In genomic region chr3:119794971-119795612, GRCh38 we compare ENCODE assay signal across 10 cellular contexts. TPM values are rescaled to one million over a fixed set of nuclear protein-coding genes. Genes with fewer than 3 reads are reported as not detected.
DNase-seq lines count a peak whose midpoint lies in the region; ATAC-seq, FAIRE-seq and TF ChIP-seq lines count a peak whose summit lies in the region.
"Had no signal": no experiment of that assay in that cellular context is flagged by ENCODE, and none has a peak within 500 bp of the region (broad histone marks: within the 10 kb centered on the region; RNA-seq: fewer than 3 reads in every experiment).

No MANE protein-coding gene starts in this region.

- POLR2A ChIA-PET in PC-9 (lab: Charles Lee; ENCODE audit: unreplicated experiment), result interaction anchor here (0.8 kb wide), 1 partner anchor 300 kb away, joined by 5 read pairs; no protein-coding TSS in a partner anchor
- POLR2A ChIA-PET in CD8-positive, alpha-beta T cell (lab: Charles Lee), result no interaction called here

- H3K9me3 ChIP-seq in PC-9 (ENCODE audit: insufficient read depth, low read depth) (peaks cover 3% of the 10 kb centered on the region; the same call in 1 of the 2 replicates), fibroblast of lung (ENCODE audit: control insufficient read depth, insufficient read depth, low read depth, low read length) (no peaks in the 10 kb centered on the region), neural progenitor cell (ENCODE audit: low read depth) (no peaks in the 10 kb centered on the region)
- no peaks in the 10 kb centered on the region for H3K9me3 ChIP-seq in CD8-positive, alpha-beta T cell (ENCODE audit: low read length)

- no peak for ATAC-seq in GM21447 (IDR thresholded peaks at IDR 0.05; ENCODE audit: unreplicated experiment)
- ATAC-seq in CD8-positive, alpha-beta T cell, result no peak

- FAIRE-seq in H54 (lab: Jason Lieb, UNC), result peak; percentile 11

- peaks cover 4% of the 10 kb centered on the region for H3K27me3 Mint-ChIP-seq in neural progenitor cell (ENCODE audit: insufficient read depth, low read depth)
- H3K27me3 Mint-ChIP-seq in CD8-positive, alpha-beta T cell (ENCODE audit: low read depth), result peaks cover 8% of the 10 kb centered on the region

- no peak for TF ChIP-seq POLR2A in H54 (IDR thresholded peaks at IDR 0.05; ENCODE audit: low read depth, low read length)

- H3K4me2 ChIP-seq in PC-9 (peak overlapping the region; percentile 62), fibroblast of lung (ENCODE audit: extremely low read depth, insufficient read depth, low read length) (no peak overlapping the region), neural progenitor cell (peak overlapping the region; percentile 54)

- H3K4me1 Mint-ChIP-seq in neural progenitor cell, result peaks cover 13% of the 10 kb centered on the region
- H3K4me1 Mint-ChIP-seq in CD8-positive, alpha-beta T cell (ENCODE audit: low read depth), result no peaks in the 10 kb centered on the region

- CTCF ChIA-PET in PC-9 (lab: Charles Lee), result no interaction called here
- CTCF ChIA-PET in CD8-positive, alpha-beta T cell (lab: Charles Lee), result no interaction called here

- no TSS peak for BruUV-seq in PC-9 (replicated peaks; lab: Mats Ljungman, UMichigan)

- DNase-seq in H54 (ENCODE audit: insufficient read length, low spot score), result peak; percentile 30
- peak; percentile 63 to 72 for DNase-seq in PC-9
- DNase-seq in fibroblast of lung (ENCODE audit: low read depth in 2 of 2), result peak; percentile 8 to 21
- peak; percentile 87 for DNase-seq in neural progenitor cell (ENCODE audit: low spot score)
- DNase-seq in retina, result no peak
- DNase-seq in CD8-positive, alpha-beta T cell, result no peak
- DNase-seq in NCI-H524 treated with DMSO at 0.1 percent for 48 hours (lab: John Stamatoyannopoulos, UW), result no peak
- DNase-seq: DMS79, midbrain had no signal

- intact Hi-C loops in PC-9 (cut with micrococcal nuclease; ENCODE audit: unreplicated experiment), result no loop called here
- intact Hi-C loops in CD8-positive, alpha-beta T cell (cut with DNase I, micrococcal nuclease), result no loop called here

- H3F3A ChIP-seq in PC-9 (ENCODE audit: insufficient read depth, low read depth) (no peaks in the 10 kb centered on the region), neural progenitor cell (ENCODE audit: low read depth) (peaks cover 15% of the 10 kb centered on the region)

- H4K20me1 ChIP-seq in PC-9 (ENCODE audit: insufficient read depth) (no peaks in the 10 kb centered on the region), fibroblast of lung (ENCODE audit: control insufficient read depth, extremely low read depth, insufficient read depth, low read length) (no peaks in the 10 kb centered on the region), neural progenitor cell (ENCODE audit: low read depth) (no peaks in the 10 kb centered on the region)

- H3K9ac ChIP-seq in fibroblast of lung (ENCODE audit: insufficient read depth, low read length) (no peak overlapping the region), neural progenitor cell (no peak overlapping the region)

- H3K4me3 Mint-ChIP-seq in neural progenitor cell, result peak overlapping the region; percentile 8
- no peak overlapping the region for H3K4me3 Mint-ChIP-seq in CD8-positive, alpha-beta T cell

- no peaks in the 10 kb centered on the region for H3K79me2 ChIP-seq in PC-9 (ENCODE audit: low read depth)
- no peaks in the 10 kb centered on the region for H3K79me2 ChIP-seq in fibroblast of lung (ENCODE audit: control insufficient read depth, insufficient read depth, low read length)
- H3K79me2 ChIP-seq in neural progenitor cell (ENCODE audit: low read depth), result no peaks in the 10 kb centered on the region

- no peak overlapping the region for H3K27ac Mint-ChIP-seq in neural progenitor cell
- H3K27ac Mint-ChIP-seq in CD8-positive, alpha-beta T cell, result no peak overlapping the region

- H3K27me3 ChIP-seq in PC-9 (ENCODE audit: insufficient read depth, low read depth), result no peaks in the 10 kb centered on the region
- no peaks in the 10 kb centered on the region for H3K27me3 ChIP-seq in fibroblast of lung (ENCODE audit: control insufficient read depth, insufficient read depth, low read length)
- H3K27me3 ChIP-seq in neural progenitor cell, result no peaks in the 10 kb centered on the region
- no peaks in the 10 kb centered on the region for H3K27me3 ChIP-seq in CD8-positive, alpha-beta T cell (ENCODE audit: insufficient read depth, low read length)

- peaks cover 2% of the 10 kb centered on the region for H3K9me3 Mint-ChIP-seq in neural progenitor cell
- H3K9me3 Mint-ChIP-seq in CD8-positive, alpha-beta T cell, result no peaks in the 10 kb centered on the region

- H3K36me3 ChIP-seq in PC-9 (ENCODE audit: low read depth) (no peaks in the 10 kb centered on the region), fibroblast of lung (ENCODE audit: control insufficient read depth, insufficient read depth, low read length) (no peaks in the 10 kb centered on the region), neural progenitor cell (no peaks in the 10 kb centered on the region)
- H3K36me3 ChIP-seq in CD8-positive, alpha-beta T cell (ENCODE audit: insufficient read depth, low read length), result no peaks in the 10 kb centered on the region

- H3K4me3 ChIP-seq in PC-9 (no peak overlapping the region), fibroblast of lung (replicated peaks in 1 of 4; ENCODE audit: control extremely low read depth in 1 of 4, insufficient read depth in 1 of 4, low read depth in 3 of 4, low read length in 4 of 4) (no peak overlapping the region), neural progenitor cell (no peak overlapping the region)
- H3K4me3 ChIP-seq in CD8-positive, alpha-beta T cell (ENCODE audit: low read depth, low read length), result no peak overlapping the region

- TF ChIP-seq CTCF in PC-9 (conservative IDR thresholded peaks at IDR 0.05) (no peak), fibroblast of lung (conservative IDR thresholded peaks at IDR 0.05 in 1 of 2, IDR thresholded peaks at IDR 0.05 in 1 of 2; ENCODE audit: low read depth in 1 of 2, low read length in 2 of 2) (no peak), neural progenitor cell (IDR thresholded peaks at IDR 0.05) (no peak)
- TF ChIP-seq CTCF in CD8-positive, alpha-beta T cell (IDR thresholded peaks at IDR 0.05), result no peak

- H3K4me1 ChIP-seq in PC-9 (replicated peaks; ENCODE audit: insufficient read depth), result peaks cover 21% of the 10 kb centered on the region
- no peaks in the 10 kb centered on the region for H3K4me1 ChIP-seq in fibroblast of lung (ENCODE audit: control insufficient read depth, extremely low read depth, insufficient read depth, low read length)
- peaks cover 21% of the 10 kb centered on the region for H3K4me1 ChIP-seq in neural progenitor cell
- H3K4me1 ChIP-seq in CD8-positive, alpha-beta T cell (ENCODE audit: insufficient read depth, low read length), result no peaks in the 10 kb centered on the region

- no peaks in the 10 kb centered on the region for H3K36me3 Mint-ChIP-seq in neural progenitor cell
- no peaks in the 10 kb centered on the region for H3K36me3 Mint-ChIP-seq in CD8-positive, alpha-beta T cell

- H3K27ac ChIP-seq in PC-9 (no peak overlapping the region), fibroblast of lung (ENCODE audit: insufficient read depth, low read length) (no peak overlapping the region), neural progenitor cell (no peak overlapping the region)
- H3K27ac ChIP-seq in CD8-positive, alpha-beta T cell (ENCODE audit: low read depth, low read length), result no peak overlapping the region

- no peaks in the 10 kb centered on the region for H3K9me2 ChIP-seq in PC-9 (ENCODE audit: insufficient read depth)

- H2AFZ ChIP-seq in PC-9 (peak overlapping the region; percentile 29; the same call in 1 of the 2 replicates), fibroblast of lung (ENCODE audit: low read length) (no peak overlapping the region), neural progenitor cell (replicated peaks) (no peak overlapping the region)

RNA-seq across cellular contexts. Expression of gene NR1I2, which starts 13.2 kb away (rescaled TPM):
- total RNA-seq in PC-9 (2021), result not detected in 2 replicates
- under 0.01 TPM in 1 of 2 replicates, not detected in the other for total RNA-seq in fibroblast of lung
- 0.03 TPM in 1 of 2 replicates, not detected in the other for polyA plus RNA-seq in fibroblast of lung
- not detected in 2 replicates for polyA plus RNA-seq in fibroblast of lung (2012)
- polyA minus RNA-seq in fibroblast of lung (ENCODE audit: low replicate concordance), result not detected in 2 replicates
- total RNA-seq in neural progenitor cell (ENCODE audit: low replicate concordance), result 0.22 and 0.69 TPM in 2 replicates
- under 1 TPM in 1 of 2 experiments, not detected in 1; 0.19 TPM for total RNA-seq in CD8-positive, alpha-beta T cell

Comparison
In these comparisons a context has a peak if more than half of its experiments do, and no peak if none do; other contexts are left out.
1. DNase-seq: peak in H54 (single experiment), PC-9 (2 of 2), fibroblast of lung (2 of 2) and neural progenitor cell (single experiment); none in retina (single experiment), CD8-positive, alpha-beta T cell (0 of 7) and NCI-H524 treated with DMSO at 0.1 percent for 48 hours (single experiment).